Comparison of ENCODE assay signal across 8 cellular contexts in genomic region chrX:102899940-102900916, GRCh38. TPM values are rescaled to one million over a fixed set of nuclear protein-coding genes. Genes with fewer than 3 reads are reported as not detected.
DNase-seq lines count a peak whose midpoint lies in the region; ATAC-seq and TF ChIP-seq lines count a peak whose summit lies in the region.

No MANE protein-coding gene starts in this region.

- H3K27me3 Mint-ChIP-seq in glutamatergic neuron (ENCODE audit: unreplicated experiment), result no peaks in the 10 kb centered on the region

- H3K4me3 Mint-ChIP-seq in glutamatergic neuron (ENCODE audit: unreplicated experiment), result no peak overlapping the region

- ATAC-seq in GM21786 (IDR thresholded peaks at IDR 0.05; ENCODE audit: unreplicated experiment), result peak; percentile 86

- H3K9me3 Mint-ChIP-seq in glutamatergic neuron (ENCODE audit: unreplicated experiment), result no peaks in the 10 kb centered on the region

- TF ChIP-seq CTCF in glutamatergic neuron (IDR thresholded peaks at IDR 0.05; ENCODE audit: partially characterized antibody, unreplicated experiment), result peak; percentile 65

- DNase-seq in GF-D8 (lab: John Stamatoyannopoulos, UW) (peak; percentile 1), LHCN-M2 (ENCODE audit: low read depth) (peak; percentile 70), SK-N-DZ (ENCODE audit: low spot score) (peak; percentile 53), glutamatergic neuron (peak; percentile 73), renal cortical epithelial cell (ENCODE audit: low read depth) (peak; percentile 69), HPDE6-E6E7 (ENCODE audit: extremely low spot score) (no peak)
- DNase-seq in activated naive CD4-positive, alpha-beta T cell (lab: John Stamatoyannopoulos, UW), result peak; percentile 3 to 63 (median 48)

- H3K4me1 Mint-ChIP-seq in glutamatergic neuron (ENCODE audit: low read depth, unreplicated experiment), result peaks cover 1% of the 10 kb centered on the region

- H3K27ac Mint-ChIP-seq in glutamatergic neuron (ENCODE audit: unreplicated experiment), result no peak overlapping the region

- H3K36me3 Mint-ChIP-seq in glutamatergic neuron (ENCODE audit: unreplicated experiment), result no peaks in the 10 kb centered on the region

RNA-seq across cellular contexts. Expression of gene RAB40AL, which starts 36.8 kb away (rescaled TPM):
- not detected in 2 replicates for total RNA-seq in LHCN-M2 (2014; rRNA removed)
- polyA plus RNA-seq in LHCN-M2 (2012), result 0.12 TPM
- polyA plus RNA-seq in SK-N-DZ (2014; cell fraction: cytosol; rRNA removed), result 0.24 TPM in 1 of 2 replicates, not detected in the other
- 0.42 and 2.3 TPM in 2 replicates for polyA plus RNA-seq in SK-N-DZ (2014; cell fraction: nucleus; rRNA removed)
- total RNA-seq in glutamatergic neuron (ENCODE audit: unreplicated experiment), result 1.8 TPM
- total RNA-seq in renal cortical epithelial cell, result 0.30 TPM in 1 of 2 replicates, not detected in the other
